Comparison of ENCODE assay signal across 9 cellular contexts in the genomic region with DNA sequence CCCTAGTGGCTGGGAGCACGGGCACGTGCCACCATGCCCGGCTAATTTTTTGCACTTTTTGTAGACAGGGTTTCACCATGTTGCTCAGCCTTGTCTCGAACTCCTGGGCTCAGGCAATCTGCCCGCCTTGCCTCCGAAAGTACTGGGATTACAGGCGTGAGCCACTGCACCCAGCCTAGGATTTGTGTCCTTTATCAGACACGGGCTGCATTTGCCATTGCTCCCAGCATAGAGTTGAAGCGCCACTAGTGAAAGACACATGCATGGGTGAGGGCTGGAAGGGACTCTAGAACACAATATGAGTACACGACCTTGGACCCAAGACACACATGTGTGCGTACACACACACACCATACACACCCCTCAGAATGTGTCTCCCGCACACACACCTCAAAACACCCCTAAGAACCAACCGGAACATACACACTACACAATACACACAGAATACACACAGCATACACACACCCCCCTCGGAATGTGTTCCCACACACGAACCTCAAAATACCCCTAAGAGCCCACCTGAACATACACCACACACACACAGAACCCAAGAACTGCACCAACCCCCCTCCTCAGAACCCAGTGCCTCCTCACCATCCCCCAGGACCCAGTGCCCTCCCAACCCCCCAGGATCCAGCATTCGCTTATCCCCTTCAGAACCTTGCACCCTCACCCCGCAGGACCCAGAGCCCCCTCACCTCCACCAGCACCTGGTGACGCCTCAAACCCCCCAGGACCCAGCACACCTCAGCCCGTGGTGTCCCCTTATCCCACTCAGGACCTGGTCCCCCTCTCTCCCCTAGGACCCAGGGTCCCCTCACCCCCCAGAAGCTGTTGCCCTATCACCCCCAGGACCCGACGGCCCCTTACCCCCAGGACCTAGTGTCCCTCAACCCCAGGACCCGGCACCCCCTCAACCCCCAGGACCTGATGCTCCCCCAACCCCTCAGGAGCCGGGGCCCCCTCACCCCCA. TPM values are rescaled to one million over a fixed set of nuclear protein-coding genes. Genes with fewer than 3 reads are reported as not detected.
DNase-seq lines count a peak whose midpoint lies in the region; ATAC-seq and TF ChIP-seq lines count a peak whose summit lies in the region.
"Had no signal": no experiment of that assay in that cellular context is flagged by ENCODE, and none has a peak within 500 bp of the region (broad histone marks: within the 10 kb centered on the region; RNA-seq: fewer than 3 reads in every experiment).

No MANE protein-coding gene starts in this region.

- peaks cover 7% of the 10 kb centered on the region for H3K4me1 Mint-ChIP-seq in mesothelial cell of epicardium

- H3K79me2 ChIP-seq in mammary epithelial cell (ENCODE audit: insufficient read depth, low read length): peaks cover 50% of the 10 kb centered on the region

- no peaks in the 10 kb centered on the region for H3K36me3 Mint-ChIP-seq in mesothelial cell of epicardium

- H3K9ac ChIP-seq in mammary epithelial cell (ENCODE audit: insufficient read depth, low read length): peak overlapping the region; percentile 65

- in situ Hi-C loops in mammary epithelial cell (cut with MboI; ENCODE audit: low sequenced_read_pairs in 2 of 2): loop anchor here in 1 of 2 donors (25.0 kb wide), 1 partner anchor 182 kb away; no protein-coding TSS in a partner anchor

- H3K27me3 Mint-ChIP-seq in mesothelial cell of epicardium (ENCODE audit: low read depth): no peaks in the 10 kb centered on the region

- H3K9me3 ChIP-seq in heart left ventricle (no peaks in the 10 kb centered on the region), mammary epithelial cell (replicated peaks; ENCODE audit: insufficient read depth, low read length) (no peaks in the 10 kb centered on the region), aorta (ENCODE audit: control insufficient read depth, low read length) (no peaks in the 10 kb centered on the region)

- dilution Hi-C loops in mammary epithelial cell (cut with HindIII; ENCODE audit: low sequenced_read_pairs): no loop called here

- WGBS in heart left ventricle, 4 donors: 60 to 63% (median 61%) methylated on average over 21 to 23 of the region's 23 CpGs
- WGBS in mammary epithelial cell (ENCODE audit: low coverage, missing lambda C conversion rate): 76% methylated on average over 16 of the region's 23 CpGs
- WGBS in aorta, 2 donors: 62% methylated on average over 22 to 23 of the region's 23 CpGs

- intact Hi-C loops in heart left ventricle (cut with DNase I): loop anchor here in 3 of 10 donors (5.0 to 10.0 kb wide), 4 partner anchors 37 to 513 kb away; partner anchors contain the start of genes HAUS3 (in 1 of the 3), MXD4 (in 1 of the 3), POLN (in 1 of the 3) and SH3BP2 (in 1 of the 3)
- intact Hi-C loops in Right ventricle myocardium inferior (cut with DNase I): loop anchor here (5.0 kb wide), 2 partner anchors 43 to 493 kb away; partner anchors contain the start of gene MXD4
- intact Hi-C loops in mammary epithelial cell (cut with micrococcal nuclease): no loop called here
- intact Hi-C loops in aorta (cut with DNase I): loop anchor here in 1 of 2 donors (10.0 kb wide), 1 partner anchor 220 kb away; the partner anchor contains the start of gene FAM193A

- peak overlapping the region; percentile 79 for H3K4me2 ChIP-seq in mammary epithelial cell (ENCODE audit: insufficient read depth, low read depth, low read length)

- BruUV-seq in mammary epithelial cell (replicated peaks; lab: Mats Ljungman, UMichigan): no TSS peak

- DNase-seq in heart left ventricle (peak in 1 of 5 donors; percentile 30), Right ventricle myocardium inferior (ENCODE audit: missing footprints) (no peak), mammary epithelial cell (no peak), mesothelial cell of epicardium (ENCODE audit: low spot score in 2 of 2, unreplicated experiment in 2 of 2) (no peak), aorta (peak in 1 of 2 donors; percentile 55), NAMALWA (ENCODE audit: low spot score) (no peak)
- DNase-seq: NCI-H1694 treated with DMSO at 0.1 percent for 48 hours had no signal

- no peak overlapping the region for H3K27ac Mint-ChIP-seq in mesothelial cell of epicardium

- peaks cover 0 to 21% (median 0%) of the 10 kb centered on the region in 9 donors for H3K36me3 ChIP-seq in heart left ventricle
- H3K36me3 ChIP-seq in mammary epithelial cell (ENCODE audit: insufficient read depth, low read length): no peaks in the 10 kb centered on the region
- no peaks in the 10 kb centered on the region for H3K36me3 ChIP-seq in aorta (ENCODE audit: control insufficient read depth in 1 of 2, insufficient read depth in 2 of 2, low read length in 1 of 2)

- H2AFZ ChIP-seq in mammary epithelial cell (ENCODE audit: low read depth, low read length): peak overlapping the region; percentile 86

- no peak for ATAC-seq in heart left ventricle
- ATAC-seq in Right ventricle myocardium inferior: no peak
- ATAC-seq in aorta (ENCODE audit: low FRiP score): peak; percentile 19
- ATAC-seq in HG03565 (IDR thresholded peaks at IDR 0.05; ENCODE audit: unreplicated experiment): no peak
- ATAC-seq in HG03469 (IDR thresholded peaks at IDR 0.05; ENCODE audit: unreplicated experiment): no peak

- peaks cover 0 to 39% (median 21%) of the 10 kb centered on the region in 12 donors for H3K4me1 ChIP-seq in heart left ventricle
- peaks cover 14% of the 10 kb centered on the region for H3K4me1 ChIP-seq in mammary epithelial cell (ENCODE audit: insufficient read depth, low read length)
- no peaks in the 10 kb centered on the region for H3K4me1 ChIP-seq in aorta (ENCODE audit: control insufficient read depth in 1 of 2, insufficient read depth in 2 of 2, low read length in 2 of 2)

- H3K27me3 ChIP-seq in heart left ventricle (no peaks in the 10 kb centered on the region), mammary epithelial cell (ENCODE audit: insufficient read depth, low read length) (no peaks in the 10 kb centered on the region), aorta (ENCODE audit: control insufficient read depth in 1 of 2, insufficient read depth in 2 of 2, low read length in 1 of 2) (no peaks in the 10 kb centered on the region)

- no peak for TF ChIP-seq CTCF in heart left ventricle (IDR thresholded peaks at IDR 0.05)
- TF ChIP-seq CTCF in mammary epithelial cell (conservative IDR thresholded peaks at IDR 0.05 in 1 of 2, IDR thresholded peaks at IDR 0.05 in 1 of 2; ENCODE audit: extremely low read depth in 1 of 2, insufficient read depth in 1 of 2, low read depth in 1 of 2, low read length in 2 of 2): no peak
- no peak for TF ChIP-seq CTCF in mesothelial cell of epicardium (IDR thresholded peaks at IDR 0.05; ENCODE audit: unreplicated experiment)

- no peaks in the 10 kb centered on the region for H3K9me3 Mint-ChIP-seq in mesothelial cell of epicardium

- peak overlapping the region; percentile 64 for H3K4me3 Mint-ChIP-seq in mesothelial cell of epicardium

- H4K20me1 ChIP-seq in mammary epithelial cell (ENCODE audit: insufficient read depth, low read length): no peaks in the 10 kb centered on the region

- CTCF ChIA-PET in mammary epithelial cell (lab: Charles Lee; ENCODE audit: low non-redundant PET): no interaction called here

- TF ChIP-seq POLR2A in heart left ventricle (IDR thresholded peaks at IDR 0.05): no peak

- H3K27ac ChIP-seq in heart left ventricle (peak overlapping the region in 9 of 12 donors; percentile 75 to 95 (median 88)), mammary epithelial cell (ENCODE audit: insufficient read depth, low read depth, low read length) (no peak overlapping the region), aorta (ENCODE audit: low read depth in 1 of 2, low read length in 2 of 2) (no peak overlapping the region)

- peak overlapping the region; percentile 62 to 99 (median 89) for H3K4me3 ChIP-seq in heart left ventricle
- peak overlapping the region; percentile 79 to 85 (median 80) for H3K4me3 ChIP-seq in mammary epithelial cell (replicated peaks in 1 of 3; ENCODE audit: insufficient read depth in 1 of 3, low read depth in 2 of 3, low read length in 3 of 3)
- peak overlapping the region; percentile 1 to 51 for H3K4me3 ChIP-seq in aorta (ENCODE audit: low read length in 2 of 2)

RNA-seq across cellular contexts. Expression of gene TNIP2, which starts 1.0 kb away (rescaled TPM):
- 10 to 100 TPM; 12.6 to 94.5 (median 23.4) TPM for total RNA-seq in heart left ventricle
- 10 to 100 TPM; 21.7 to 37.3 TPM for polyA plus RNA-seq in heart left ventricle
- total RNA-seq in Right ventricle myocardium inferior: 29.6 TPM
- 10 to 100 TPM; 21.8 to 32.5 TPM for total RNA-seq in mammary epithelial cell
- 22.9 TPM for polyA plus RNA-seq in mammary epithelial cell
- polyA minus RNA-seq in mammary epithelial cell: 10.9 TPM
- total RNA-seq in mesothelial cell of epicardium: 23.8 to 25.9 TPM (median 25.0 TPM) in 3 replicates
- 10 to 100 TPM; 37.4 to 39.4 TPM for total RNA-seq in aorta
- polyA plus RNA-seq in aorta: 10 to 100 TPM; 37.2 to 43.8 TPM

RNA-seq across cellular contexts. Expression of gene SH3BP2, which starts 37.8 kb away (rescaled TPM):
- total RNA-seq in heart left ventricle: 10 to 100 TPM; 10.4 to 70.2 (median 23.5) TPM
- polyA plus RNA-seq in heart left ventricle: 10 to 100 TPM; 17.1 to 24.5 TPM
- total RNA-seq in Right ventricle myocardium inferior: 32.2 TPM
- 10 to 100 TPM; 14.4 to 26.7 TPM for total RNA-seq in mammary epithelial cell
- 8.4 TPM for polyA plus RNA-seq in mammary epithelial cell
- 12.4 TPM for polyA minus RNA-seq in mammary epithelial cell
- 72.9 to 79.0 TPM (median 76.7 TPM) in 3 replicates for total RNA-seq in mesothelial cell of epicardium
- total RNA-seq in aorta: 10 to 100 TPM; 47.8 to 75.4 TPM
- 10 to 100 TPM in 1 of 2 donors, 1 to 10 TPM in 1; 6.2 to 13.8 TPM for polyA plus RNA-seq in aorta

Comparison
In these comparisons a context has a peak if more than half of its experiments do, and no peak if none do; other contexts are left out.
1. H3K27ac ChIP-seq: peak in heart left ventricle (9 of 12); none in mammary epithelial cell (single experiment) and aorta (0 of 2).
2. H3K4me3 ChIP-seq: peak in every context shown above with its lines; median percentile 89 in heart left ventricle; 80 in mammary epithelial cell; 26 in aorta.